Comparison of ENCODE assay signal across 18 cellular contexts in genomic region chr1:200301152-200301551, GRCh38.
DNase-seq lines count a peak whose midpoint lies in the region; ATAC-seq, FAIRE-seq and TF ChIP-seq lines count a peak whose summit lies in the region.
"Had no signal": no experiment of that assay in that cellular context is flagged by ENCODE, and none has a peak within 500 bp of the region (broad histone marks: within the 10 kb centered on the region; RNA-seq: fewer than 3 reads in every experiment).

No MANE protein-coding gene starts in this region.

- peak; percentile 19; the same call in 2 of the 3 replicates for ATAC-seq in GM12878
- ATAC-seq: left colon, sciatic nerve, upper lobe of right lung had no signal

- TF ChIP-seq CTCF in GM12878 (IDR thresholded peaks at IDR 0.05 in 2 of 3, conservative IDR thresholded peaks at IDR 0.05 in 1 of 3; ENCODE audit: control insufficient read depth in 2 of 3, extremely low read depth in 1 of 3, insufficient read depth in 1 of 3, low read depth in 3 of 3, low read length in 3 of 3): no peak
- no peak for TF ChIP-seq CTCF in chondrocyte (IDR thresholded peaks at IDR 0.05)

- intact Hi-C loops in GM12878 (cut with micrococcal nuclease; ENCODE audit: unreplicated experiment): no loop called here

- no peaks in the 10 kb centered on the region for H3K36me3 Mint-ChIP-seq in IgD-negative memory B cell
- H3K36me3 Mint-ChIP-seq in chondrocyte (ENCODE audit: low read depth): peaks cover 2% of the 10 kb centered on the region

- FAIRE-seq in GM12878 (lab: Jason Lieb, UNC): no peak

- no peak overlapping the region for H3K27ac Mint-ChIP-seq in IgD-negative memory B cell
- no peak overlapping the region for H3K27ac Mint-ChIP-seq in chondrocyte (ENCODE audit: unreplicated experiment)

- no peaks in the 10 kb centered on the region for H3K79me2 ChIP-seq in GM12878 (ENCODE audit: control insufficient read depth, insufficient read depth, low read length)

- RAD21 ChIA-PET in GM12878 (lab: Charles Lee; ENCODE audit: unreplicated experiment): interaction anchor here (0.9 to 1.6 kb wide), 5 partner anchors 147 to 208 kb away, joined by 3 to 4 read pairs (median 4); no protein-coding TSS in a partner anchor

- H3K4ac ChIP-seq in mesenchymal stem cell (ENCODE audit: low read depth in 1 of 2, low read length in 2 of 2): no peak overlapping the region

- no peaks in the 10 kb centered on the region for H4K20me1 ChIP-seq in BLaER1 treated with 17β-estradiol and CSF1 and Interleukin-3, amounts not matched to agents 10 nM and 100 nM
- no peaks in the 10 kb centered on the region for H4K20me1 ChIP-seq in GM12878 (ENCODE audit: control insufficient read depth, insufficient read depth)

- no peaks in the 10 kb centered on the region for H3K9me3 Mint-ChIP-seq in IgD-negative memory B cell
- no peaks in the 10 kb centered on the region for H3K9me3 Mint-ChIP-seq in chondrocyte (ENCODE audit: low read depth)

- H3K14ac ChIP-seq in mesenchymal stem cell (ENCODE audit: low read length in 2 of 2): no peak overlapping the region

- WGBS in GM12878 (ENCODE audit: insufficient coverage, insufficient replicate concordance, low lambda C conversion rate, missing lambda C conversion rate): 74% methylated on average over 3 of the region's 3 CpGs
- 100% methylated on average over 3 of the region's 3 CpGs for WGBS in mesenchymal stem cell

- H4K91ac ChIP-seq in mesenchymal stem cell (ENCODE audit: low read length): no peak overlapping the region

- H2AFZ ChIP-seq in GM12878 (ENCODE audit: control insufficient read depth, low read depth, low read length) (no peak overlapping the region), mesenchymal stem cell (ENCODE audit: low read depth, low read length) (no peak overlapping the region)

- TF ChIP-seq EP300 in GM12878 (IDR thresholded peaks at IDR 0.05; ENCODE audit: borderline replicate concordance in 1 of 2, control insufficient read depth in 1 of 2, low read depth in 2 of 2, low read length in 2 of 2): no peak

- no peak overlapping the region for H3K23ac ChIP-seq in mesenchymal stem cell (ENCODE audit: low read length in 2 of 2)

- no peak overlapping the region for H2BK120ac ChIP-seq in mesenchymal stem cell (ENCODE audit: low read depth, low read length)

- H3K4me1 ChIP-seq in BLaER1 treated with 17β-estradiol and CSF1 and Interleukin-3, amounts not matched to agents 10 nM and 100 nM: peaks cover 9 to 26% (median 15%) of the 10 kb centered on the region in 10 experiments; a peak in 18 of 20 replicates
- H3K4me1 ChIP-seq in GM12878 (ENCODE audit: control insufficient read depth, insufficient read depth, low read length) (peaks cover 12% of the 10 kb centered on the region), mesenchymal stem cell (ENCODE audit: control insufficient read depth, insufficient read depth, low read depth, low read length) (peaks cover 2% of the 10 kb centered on the region)

- H3K4me1 Mint-ChIP-seq in IgD-negative memory B cell (peaks cover 20 to 27% (median 24%) of the 10 kb centered on the region in 3 donors), chondrocyte (ENCODE audit: low read depth) (peaks cover 16% of the 10 kb centered on the region)

- no peaks in the 10 kb centered on the region for H3K9me3 ChIP-seq in BLaER1 treated with 17β-estradiol and CSF1 and Interleukin-3, amounts not matched to agents 10 nM and 100 nM (replicated peaks in 1 of 11)
- no peaks in the 10 kb centered on the region for H3K9me3 ChIP-seq in GM12878 (replicated peaks; ENCODE audit: control insufficient read depth, insufficient read depth, low read length)
- H3K9me3 ChIP-seq in mesenchymal stem cell (ENCODE audit: control insufficient read depth, low read length): no peaks in the 10 kb centered on the region
- H3K9me3 ChIP-seq: HAP-1, upper lobe of right lung had no signal

- no peaks in the 10 kb centered on the region for H3K79me1 ChIP-seq in mesenchymal stem cell (replicated peaks; ENCODE audit: low read length, poor library complexity, severe bottlenecking)

- H3K27me3 Mint-ChIP-seq in IgD-negative memory B cell (peaks cover 19% of the 10 kb centered on the region), chondrocyte (ENCODE audit: low read depth) (peaks cover 9% of the 10 kb centered on the region)

- SMC1A ChIA-PET in GM12878 (lab: Charles Lee; ENCODE audit: uncharacterized antibody, unreplicated experiment): interaction anchor here (1.0 to 1.8 kb wide), 5 partner anchors 37 to 191 kb away, joined by 3 to 6 read pairs (median 3); no protein-coding TSS in a partner anchor

- H2AK5ac ChIP-seq in mesenchymal stem cell (ENCODE audit: low read length, severe bottlenecking): no peak overlapping the region

- no peak overlapping the region for H2BK5ac ChIP-seq in mesenchymal stem cell (ENCODE audit: low read depth, low read length, poor library complexity, severe bottlenecking)

- H4K8ac ChIP-seq in mesenchymal stem cell (ENCODE audit: low read length): peak overlapping the region; percentile 71

- H3K36me3 ChIP-seq in BLaER1 treated with 17β-estradiol and CSF1 and Interleukin-3, amounts not matched to agents 10 nM and 100 nM: no peaks in the 10 kb centered on the region
- H3K36me3 ChIP-seq in GM12878 (ENCODE audit: control insufficient read depth in 2 of 2, insufficient read depth in 2 of 2, low read length in 1 of 2) (no peaks in the 10 kb centered on the region), mesenchymal stem cell (ENCODE audit: control insufficient read depth in 1 of 2, insufficient read depth in 2 of 2, low read depth in 1 of 2, low read length in 2 of 2) (no peaks in the 10 kb centered on the region)
- H3K36me3 ChIP-seq: HAP-1, upper lobe of right lung had no signal

- peak overlapping the region; percentile 97 for H2BK15ac ChIP-seq in mesenchymal stem cell (ENCODE audit: low read depth, poor library complexity, severe bottlenecking)

- TF ChIP-seq POLR2A in GM12878 (IDR thresholded peaks at IDR 0.05; ENCODE audit: low read depth, low read length): no peak

- CTCF ChIA-PET in GM12878 (lab: Yijun Ruan, JAX): interaction anchor here (0.7 to 3.9 kb wide), 12 partner anchors 20 to 233 kb away, joined by 3 to 23 read pairs (median 4); no protein-coding TSS in a partner anchor

- H3K9ac ChIP-seq in BLaER1 treated with 17β-estradiol and CSF1 and Interleukin-3, amounts not matched to agents 10 nM and 100 nM: no peak overlapping the region
- H3K9ac ChIP-seq in GM12878 (ENCODE audit: control insufficient read depth, insufficient read depth, low read length) (no peak overlapping the region), mesenchymal stem cell (ENCODE audit: low read length) (peak overlapping the region; percentile 89)

- peak overlapping the region in 3 of 4 donors; percentile 88 to 96 (median 95) for H3K4me3 Mint-ChIP-seq in IgD-negative memory B cell
- no peak overlapping the region for H3K4me3 Mint-ChIP-seq in chondrocyte (ENCODE audit: unreplicated experiment)

- no peak overlapping the region for H3K18ac ChIP-seq in mesenchymal stem cell (ENCODE audit: low read depth in 1 of 2, low read length in 2 of 2)

- POLR2A ChIA-PET in GM12878 (lab: Charles Lee): no interaction called here

- in situ Hi-C loops in GM12878 (cut with MboI): no loop called here

- peak overlapping the region in 1 of 10 experiments; percentile 70; a peak in 1 of 20 replicates for H3K4me3 ChIP-seq in BLaER1 treated with 17β-estradiol and CSF1 and Interleukin-3, amounts not matched to agents 10 nM and 100 nM
- H3K4me3 ChIP-seq in GM12878: no peak overlapping the region
- no peak overlapping the region for H3K4me3 ChIP-seq in mesenchymal stem cell (ENCODE audit: insufficient read depth in 1 of 2, low read depth in 1 of 2, low read length in 2 of 2)
- H3K4me3 ChIP-seq: HAP-1 had no signal

- no peak overlapping the region for H2BK12ac ChIP-seq in mesenchymal stem cell (ENCODE audit: low read length in 2 of 2)

- peaks cover 23 to 31% (median 26%) of the 10 kb centered on the region in 11 experiments for H3K27me3 ChIP-seq in BLaER1 treated with 17β-estradiol and CSF1 and Interleukin-3, amounts not matched to agents 10 nM and 100 nM
- H3K27me3 ChIP-seq in GM12878 (replicated peaks in 1 of 2; ENCODE audit: control insufficient read depth in 2 of 2, insufficient read depth in 2 of 2, low read length in 1 of 2) (peaks cover 0 to 4% of the 10 kb centered on the region in 2 experiments; a peak in 2 of 4 replicates), mesenchymal stem cell (ENCODE audit: control insufficient read depth in 1 of 2, insufficient read depth in 1 of 2, low read length in 2 of 2) (no peaks in the 10 kb centered on the region)
- H3K27me3 ChIP-seq: upper lobe of right lung had no signal

- BruUV-seq in GM12878 (replicated peaks; lab: Mats Ljungman, UMichigan): no TSS peak

- DNase-seq in GM12878 (ENCODE audit: low read depth, low spot score) (no peak), mesenchymal stem cell (no peak), NCI-H2081 treated with DMSO at 0.1 percent for 48 hours (lab: John Stamatoyannopoulos, UW) (no peak), chondrocyte (ENCODE audit: low spot score) (no peak), HUDEP-2 (lab: John Stamatoyannopoulos, UW; ENCODE audit: unreplicated experiment in 76 of 76) (no peak), NCI-H1105 treated with DMSO at 0.1 percent for 48 hours (lab: John Stamatoyannopoulos, UW) (no peak)
- DNase-seq: activated CD4-positive, alpha-beta T cell treated with anti-CD3 and anti-CD28 coated beads, Interleukin-2, amount 50 U/mL, for 1 hour; activated CD8-positive, alpha-beta memory T cell treated with anti-CD3 and anti-CD28 coated beads, Interleukin-2, amount 50 U/mL, for 48 hours; anterior cingulate cortex; foreskin fibroblast; left colon; NCI-H774; stimulated activated naive CD4-positive, alpha-beta T cell treated with Interleukin-2 at 50 U/mL for 16 hours; upper lobe of right lung had no signal

- TF ChIP-seq RAD21 in GM12878 (IDR thresholded peaks at IDR 0.05; ENCODE audit: insufficient read depth, low read depth, low read length): no peak

- H3K4me2 ChIP-seq in BLaER1 treated with 17β-estradiol and CSF1 and Interleukin-3, amounts not matched to agents 10 nM and 100 nM: peak overlapping the region; percentile 81 to 98 (median 93); a peak in 20 of 22 replicates
- H3K4me2 ChIP-seq in GM12878 (ENCODE audit: control insufficient read depth, insufficient read depth) (no peak overlapping the region), mesenchymal stem cell (ENCODE audit: low read length, poor library complexity, severe bottlenecking) (no peak overlapping the region)

- H3K27ac ChIP-seq in BLaER1 treated with 17β-estradiol and CSF1 and Interleukin-3, amounts not matched to agents 10 nM and 100 nM: no peak overlapping the region
- H3K27ac ChIP-seq in GM12878 (ENCODE audit: control insufficient read depth, insufficient read depth) (no peak overlapping the region), mesenchymal stem cell (ENCODE audit: low read length, poor library complexity, severe bottlenecking) (no peak overlapping the region)
- H3K27ac ChIP-seq: upper lobe of right lung had no signal

Comparison
In these comparisons a context has a peak if more than half of its experiments do, and no peak if none do; other contexts are left out.
1. H3K4me2 ChIP-seq: peak in BLaER1 treated with 17β-estradiol and CSF1 and Interleukin-3, amounts not matched to agents 10 nM and 100 nM (11 of 11); none in GM12878 (single experiment) and mesenchymal stem cell (single experiment).